In genomic region chr7:2019693-2020511, GRCh38 we compare ENCODE assay signal across 1 cellular context.
A peak's percentile ranks its signal among the peaks of the same experiment; 100 is the strongest.
TF ChIP-seq lines count a peak whose summit lies in the region.

No MANE protein-coding gene starts in this region.

TF ChIP-seq in K562, 482 proteins besides CTCF, POLR2A, EP300 and RAD21 (continued from another document and continues in another):
- TF ChIP-seq ZNF655 (CRISPR knock-in tag; IDR thresholded peaks at IDR 0.05) (no peak), ESRRA (IDR thresholded peaks at IDR 0.05; ENCODE audit: borderline replicate concordance, low read depth) (no peak), HNRNPK (IDR thresholded peaks at IDR 0.05; ENCODE audit: low read depth, low read length, poor library complexity, severe bottlenecking) (no peak), ZNF717 (CRISPR knock-in tag; IDR thresholded peaks at IDR 0.05) (no peak), MYBL2 (IDR thresholded peaks at IDR 0.05; ENCODE audit: low read depth) (no peak), MYBL2 (CRISPR knock-in tag; IDR thresholded peaks at IDR 0.05; ENCODE audit: borderline replicate concordance) (no peak), NR2F6 (CRISPR knock-in tag; IDR thresholded peaks at IDR 0.05) (no peak), BHLHE40 (IDR thresholded peaks at IDR 0.05; ENCODE audit: low read length) (peak; percentile 88), ZNF384 (IDR thresholded peaks at IDR 0.05; ENCODE audit: low read depth, low read length) (peak; percentile 93), HDAC8 (tag; IDR thresholded peaks at IDR 0.05) (0 out of 2 replicates have a peak, but pooled peaks have one; percentile 24), SRSF3 (IDR thresholded peaks at IDR 0.05; ENCODE audit: insufficient read depth, low read length) (no peak), ZNF263 (CRISPR knock-in tag; IDR thresholded peaks at IDR 0.05; ENCODE audit: borderline replicate concordance) (no peak), ZNF395 (CRISPR knock-in tag; IDR thresholded peaks at IDR 0.05) (peak; percentile 12; the same call in 1 of the 2 replicates), FOXP4 (CRISPR knock-in tag; IDR thresholded peaks at IDR 0.05; ENCODE audit: borderline replicate concordance) (0 out of 2 replicates have a peak, but pooled peaks have one; percentile 59), HNRNPH1 (optimal IDR thresholded peaks at IDR 0.05; ENCODE audit: low read depth, low read length) (no peak), HNRNPL (IDR thresholded peaks at IDR 0.05; ENCODE audit: low read depth, low read length) (no peak), RERE (CRISPR knock-in tag; IDR thresholded peaks at IDR 0.05; ENCODE audit: borderline replicate concordance) (no peak), POLR2G (IDR thresholded peaks at IDR 0.05; ENCODE audit: low read depth, low read length) (peak; percentile 87), DLX4 (CRISPR knock-in tag; IDR thresholded peaks at IDR 0.05) (no peak), ETS1 (conservative IDR thresholded peaks at IDR 0.05; ENCODE audit: control insufficient read depth, low read depth, low read length) (peak; percentile 69; the same call in 1 of the 2 replicates), RREB1 (CRISPR knock-in tag; IDR thresholded peaks at IDR 0.05) (peak; percentile 66; the same call in 1 of the 2 replicates), TSC22D4 (tag; IDR thresholded peaks at IDR 0.05) (no peak), PRDM10 (IDR thresholded peaks at IDR 0.05; ENCODE audit: partially characterized antibody) (no peak), STAG1 (CRISPR knock-in tag; IDR thresholded peaks at IDR 0.05; ENCODE audit: borderline replicate concordance) (no peak), HIVEP1 (CRISPR knock-in tag; IDR thresholded peaks at IDR 0.05) (no peak; the same call in 1 of the 2 replicates), SLC30A9 (CRISPR knock-in tag; IDR thresholded peaks at IDR 0.05) (no peak), TAF15 (IDR thresholded peaks at IDR 0.05; ENCODE audit: low read depth, low read length) (no peak), ZFP1 (CRISPR knock-in tag; IDR thresholded peaks at IDR 0.05) (no peak), NFIX (CRISPR knock-in tag; IDR thresholded peaks at IDR 0.05; ENCODE audit: low read depth) (no peak), IRF2 (CRISPR knock-in tag; IDR thresholded peaks at IDR 0.05) (no peak), GATA2 (CRISPR knock-in tag; IDR thresholded peaks at IDR 0.05) (no peak), ZNF324 (CRISPR knock-in tag; IDR thresholded peaks at IDR 0.05) (no peak), BMI1 (IDR thresholded peaks at IDR 0.05; ENCODE audit: low read length) (no peak), CCNT2 (IDR thresholded peaks at IDR 0.05; ENCODE audit: borderline replicate concordance, extremely low read depth, insufficient read length, low read depth, low read length) (peak; percentile 79), POLR2AphosphoS2 (IDR thresholded peaks at IDR 0.05; ENCODE audit: low read length) (no peak), SPI1 (IDR thresholded peaks at IDR 0.05; ENCODE audit: borderline replicate concordance, low read depth, low read length) (no peak), RFX7 (CRISPR knock-in tag; IDR thresholded peaks at IDR 0.05) (no peak), TEAD1 (CRISPR knock-in tag; IDR thresholded peaks at IDR 0.05) (peak; percentile 28 to 33; a peak in 2 of 4 replicates), OTX1 (CRISPR knock-in tag; IDR thresholded peaks at IDR 0.05) (peak; percentile 65; the same call in 1 of the 2 replicates), DMBX1 (CRISPR knock-in tag; IDR thresholded peaks at IDR 0.05; ENCODE audit: borderline replicate concordance) (peak; percentile 14; the same call in 1 of the 2 replicates)
